Comparison of ENCODE assay signal across 12 cellular contexts in genomic region chr16:9112166-9112843, GRCh38. TPM values are rescaled to one million over a fixed set of nuclear protein-coding genes. Genes with fewer than 3 reads are reported as not detected.
DNase-seq lines count a peak whose midpoint lies in the region; ATAC-seq, FAIRE-seq and TF ChIP-seq lines count a peak whose summit lies in the region.
"Had no signal": no experiment of that assay in that cellular context is flagged by ENCODE, and none has a peak within 500 bp of the region (broad histone marks: within the 10 kb centered on the region; RNA-seq: fewer than 3 reads in every experiment).

No MANE protein-coding gene starts in this region.

- POLR2A ChIA-PET in activated CD8-positive, alpha-beta T cell treated with anti-CD3 and anti-CD28 coated beads for 36 hours (lab: Charles Lee): interaction anchor here (1.6 to 8.0 kb wide), 4 partner anchors 12 to 33 kb away, joined by 6 to 69 read pairs (median 34); partner anchors contain the start of gene HAPSTR1

- FAIRE-seq in GM12891 (lab: Jason Lieb, UNC): no peak
- no peak for FAIRE-seq in keratinocyte (lab: Jason Lieb, UNC)

- H3K9me1 ChIP-seq in keratinocyte (ENCODE audit: control insufficient read depth, extremely low read depth, insufficient read depth, low read length): peaks cover 9% of the 10 kb centered on the region

- dilution Hi-C loops in keratinocyte (cut with MboI; ENCODE audit: extremely low pct_ligation_motif_present, low sequenced_read_pairs): loop anchor here (25.0 kb wide), 1 partner anchor 175 kb away; no protein-coding TSS in a partner anchor

- DNase-seq in GM12891 (ENCODE audit: insufficient read length, low spot score) (no peak), keratinocyte (ENCODE audit: low read depth, low spot score) (no peak), amniotic stem cell (lab: John Stamatoyannopoulos, UW) (no peak), EL (no peak), cerebellar cortex (ENCODE audit: low spot score) (no peak)
- no peak for DNase-seq in activated CD8-positive, alpha-beta T cell treated with anti-CD3 and anti-CD28 coated beads for 36 hours
- DNase-seq: dermis blood vessel endothelial cell, glutamatergic neuron, MM.1S, NCI-H82, upper lobe of left lung had no signal

- H3K9ac ChIP-seq in keratinocyte (ENCODE audit: control insufficient read depth, extremely low read depth, insufficient read depth, low read length): no peak overlapping the region
- no peak overlapping the region for H3K9ac ChIP-seq in rectal smooth muscle tissue (ENCODE audit: low read length)

- peaks cover 22 to 47% of the 10 kb centered on the region in 2 experiments for H3K36me3 ChIP-seq in keratinocyte (ENCODE audit: control insufficient read depth in 2 of 2, extremely low read depth in 1 of 2, insufficient read depth in 2 of 2, low read length in 2 of 2)
- H3K36me3 ChIP-seq in rectal smooth muscle tissue (ENCODE audit: control insufficient read depth, insufficient read depth, low read length): peaks cover 17% of the 10 kb centered on the region

- H2AFZ ChIP-seq in keratinocyte (ENCODE audit: control insufficient read depth, low read length): no peak overlapping the region

- no peaks in the 10 kb centered on the region for H3K9me3 Mint-ChIP-seq in activated CD8-positive, alpha-beta T cell treated with anti-CD3 and anti-CD28 coated beads for 36 hours

- H3K27ac ChIP-seq in keratinocyte (ENCODE audit: control insufficient read depth, insufficient read depth, low read length) (no peak overlapping the region), rectal smooth muscle tissue (ENCODE audit: low read depth, low read length) (no peak overlapping the region)

- TF ChIP-seq CTCF in activated CD8-positive, alpha-beta T cell treated with anti-CD3 and anti-CD28 coated beads for 36 hours (IDR thresholded peaks at IDR 0.05): no peak
- TF ChIP-seq CTCF in keratinocyte (optimal IDR thresholded peaks at IDR 0.05 in 1 of 3, IDR thresholded peaks at IDR 0.05 in 1 of 3, conservative IDR thresholded peaks at IDR 0.05 in 1 of 3; ENCODE audit: extremely low read depth in 1 of 3, insufficient read depth in 2 of 3, low read length in 3 of 3): no peak

- no peak overlapping the region for H3K4me3 ChIP-seq in keratinocyte (ENCODE audit: control insufficient read depth in 2 of 3, extremely low read depth in 1 of 3, insufficient read depth in 2 of 3, low read depth in 1 of 3, low read length in 3 of 3)
- H3K4me3 ChIP-seq in rectal smooth muscle tissue (ENCODE audit: low read length): peak overlapping the region; percentile 11
- H3K4me3 ChIP-seq: upper lobe of left lung had no signal

- TF ChIP-seq POLR2A in GM12891 (IDR thresholded peaks at IDR 0.05; ENCODE audit: low read depth, low read length): no peak; the same call in 1 of the 2 replicates

- H3K27me3 ChIP-seq in keratinocyte (ENCODE audit: control insufficient read depth, extremely low read depth, insufficient read depth, low read length): no peaks in the 10 kb centered on the region
- H3K27me3 ChIP-seq in rectal smooth muscle tissue (ENCODE audit: control insufficient read depth, insufficient read depth, low read length): no peaks in the 10 kb centered on the region
- H3K27me3 ChIP-seq: upper lobe of left lung had no signal

- H3K36me3 Mint-ChIP-seq in activated CD8-positive, alpha-beta T cell treated with anti-CD3 and anti-CD28 coated beads for 36 hours (ENCODE audit: low read depth): peaks cover 89% of the 10 kb centered on the region

- peaks cover 91% of the 10 kb centered on the region for H3K4me1 Mint-ChIP-seq in activated CD8-positive, alpha-beta T cell treated with anti-CD3 and anti-CD28 coated beads for 36 hours (ENCODE audit: low read depth)

- peak overlapping the region; percentile 17 for H3K4me2 ChIP-seq in keratinocyte (ENCODE audit: control insufficient read depth, extremely low read depth, insufficient read depth, low read depth, low read length)

- H3K9me3 ChIP-seq in keratinocyte (ENCODE audit: control insufficient read depth, low read depth, low read length): no peaks in the 10 kb centered on the region
- H3K9me3 ChIP-seq: upper lobe of left lung had no signal

- ATAC-seq in activated CD8-positive, alpha-beta T cell treated with anti-CD3 and anti-CD28 coated beads for 36 hours: peak; percentile 25

- no peaks in the 10 kb centered on the region for H3K27me3 Mint-ChIP-seq in activated CD8-positive, alpha-beta T cell treated with anti-CD3 and anti-CD28 coated beads for 36 hours

- H3K4me1 ChIP-seq in keratinocyte (ENCODE audit: control insufficient read depth, extremely low read depth, insufficient read depth, low read length): peaks cover 65% of the 10 kb centered on the region
- peaks cover 11% of the 10 kb centered on the region for H3K4me1 ChIP-seq in rectal smooth muscle tissue (ENCODE audit: control insufficient read depth, insufficient read depth, low read length)

- peaks cover 97% of the 10 kb centered on the region for H3K79me2 ChIP-seq in keratinocyte (ENCODE audit: control insufficient read depth, insufficient read depth, low read length)

- CTCF ChIA-PET in activated CD8-positive, alpha-beta T cell treated with anti-CD3 and anti-CD28 coated beads for 36 hours (lab: Charles Lee): interaction anchor here (1.1 kb wide), 1 partner anchor 104 kb away, joined by 4 read pairs; no protein-coding TSS in a partner anchor

- H3K27ac Mint-ChIP-seq in activated CD8-positive, alpha-beta T cell treated with anti-CD3 and anti-CD28 coated beads for 36 hours: peak overlapping the region; percentile 88

- peaks cover 45% of the 10 kb centered on the region for H4K20me1 ChIP-seq in keratinocyte (ENCODE audit: control insufficient read depth, extremely low read depth, insufficient read depth, low read length)

- intact Hi-C loops in activated CD8-positive, alpha-beta T cell treated with anti-CD3 and anti-CD28 coated beads for 36 hours (cut with micrococcal nuclease): no loop called here

- H3K4me3 Mint-ChIP-seq in activated CD8-positive, alpha-beta T cell treated with anti-CD3 and anti-CD28 coated beads for 36 hours: no peak overlapping the region

TF ChIP-seq in GM12891, 5 proteins besides CTCF, POLR2A, EP300 and RAD21:
- no peak for TF ChIP-seq SPI1 (IDR thresholded peaks at IDR 0.05; ENCODE audit: low read depth, low read length)
- TF ChIP-seq POLR2AphosphoS5 (IDR thresholded peaks at IDR 0.05; ENCODE audit: low read depth, low read length): peak; percentile 82

RNA-seq across cellular contexts. Expression of gene HAPSTR1, which starts 20.9 kb away (rescaled TPM):
- polyA plus RNA-seq in GM12891 (2012; ENCODE audit: low read depth, missing spikeins): 14.5 TPM
- total RNA-seq in activated CD8-positive, alpha-beta T cell treated with anti-CD3 and anti-CD28 coated beads for 36 hours: 10 to 100 TPM; 52.5 to 53.4 TPM
- 34.0 to 46.5 TPM (median 36.7 TPM) in 3 replicates for polyA plus RNA-seq in keratinocyte
- 35.9 TPM for polyA plus RNA-seq in keratinocyte (2011; ENCODE audit: low read depth)
- polyA plus RNA-seq in keratinocyte (2011; cell fraction: cytosol; rRNA removed): 32.7 and 52.5 TPM in 2 replicates
- 57.5 and 66.9 TPM in 2 replicates for polyA plus RNA-seq in keratinocyte (2011; cell fraction: nucleus; rRNA removed)
- polyA plus RNA-seq in keratinocyte (2012; ENCODE audit: low replicate concordance): 36.2 and 43.6 TPM in 2 replicates
- 38.3 to 71.0 TPM (median 45.7 TPM) in 3 replicates for polyA minus RNA-seq in keratinocyte
- 41.2 TPM for polyA minus RNA-seq in keratinocyte (2011; cell fraction: cytosol; rRNA and poly(A)+ RNA removed)
- 29.2 and 67.5 TPM in 2 replicates for polyA minus RNA-seq in keratinocyte (2011; cell fraction: nucleus; rRNA and poly(A)+ RNA removed)
